25 cellular contexts compared by ENCODE assay signal in genomic region chr5:113002423-113002822, GRCh38.
"Had no signal": no experiment of that assay in that cellular context is flagged by ENCODE, and none has a peak within 500 bp of the region (broad histone marks: within the 10 kb centered on the region; RNA-seq: fewer than 3 reads in every experiment).

No MANE protein-coding gene starts in this region.

- H2AFZ ChIP-seq: neural progenitor cell, parathyroid adenoma had no signal

- H3K4me1 ChIP-seq: neural progenitor cell, psoas muscle, thyroid gland, upper lobe of left lung, uterus had no signal

- H3K9me3 ChIP-seq: ovary, psoas muscle, spleen, stomach, thoracic aorta, thyroid gland, tibial nerve, upper lobe of left lung, uterus had no signal

- H3K36me3 ChIP-seq: ovary, uterus had no signal

- H3K27ac ChIP-seq: neural progenitor cell, ovary, parathyroid adenoma, psoas muscle, skin epidermis, spleen, stomach, thoracic aorta, thyroid gland, tibial nerve, upper lobe of left lung, uterus had no signal

- DNase-seq: naive thymus-derived CD4-positive, alpha-beta T cell; natural killer cell; occipital lobe; ovary; posterior cingulate gyrus; psoas muscle; right cardiac atrium; spleen; stimulated activated CD4-positive, alpha-beta T cell treated with anti-CD3 and anti-CD28 coated beads, Interleukin-15, amount 100 ng/mL, for 24 hours; stimulated activated CD4-positive, alpha-beta T cell treated with anti-CD3 and anti-CD28 coated beads, Interleukin-2, amount 100 ng/mL, for 24 hours; stimulated activated CD4-positive, alpha-beta T cell treated with anti-CD3 and anti-CD28 coated beads, Interleukin-2, amount 100 ng/mL, for 48 hours; stimulated activated CD4-positive, alpha-beta T cell treated with anti-CD3 and anti-CD28 coated beads, Interleukin-4, amount 100 ng/mL, for 24 hours; stimulated activated naive B cell treated with anti-CD40 and anti-IgM and Interleukin-4, amounts not matched to agents 10 μg/mL and 1 μg/mL and 100 μg/mL, for 72 hours; stimulated activated naive CD4-positive, alpha-beta T cell treated with Interleukin-2 at 50 U/mL for 16 hours; stomach; thyroid gland; trophoblast cell; upper lobe of left lung; uterus had no signal

- H3K27me3 ChIP-seq: neural progenitor cell, ovary, spleen, stomach, thyroid gland, tibial nerve, upper lobe of left lung, uterus had no signal

- H3K4me3 ChIP-seq: neural progenitor cell, ovary, psoas muscle, skin epidermis, smooth muscle cell, spleen, stomach, thoracic aorta, thyroid gland, tibial nerve, upper lobe of left lung, uterus had no signal
